15 cellular contexts compared by ENCODE assay signal in genomic region chr2:201872576-201872975, GRCh38.
"Had no signal": no experiment of that assay in that cellular context is flagged by ENCODE, and none has a peak within 500 bp of the region (broad histone marks: within the 10 kb centered on the region; RNA-seq: fewer than 3 reads in every experiment).

No MANE protein-coding gene starts in this region.

- H3K9me3 ChIP-seq: ascending aorta, right lobe of liver, SJCRH30, spleen had no signal

- H3K27ac ChIP-seq: ascending aorta, parathyroid adenoma, right lobe of liver, SJCRH30, spleen had no signal

- H3K36me3 ChIP-seq: ascending aorta, right lobe of liver, SJCRH30, spleen had no signal

- H3K27me3 ChIP-seq: ascending aorta, right lobe of liver, SJCRH30 had no signal

- H2AFZ ChIP-seq: parathyroid adenoma had no signal

- H3K9ac ChIP-seq: parathyroid adenoma had no signal

- ATAC-seq: activated CD4-positive, alpha-beta T cell treated with anti-CD3 and anti-CD28 coated beads for 36 hours; activated CD8-positive, alpha-beta T cell treated with anti-CD3 and anti-CD28 coated beads for 36 hours; left colon; right lobe of liver; stimulated activated naive B cell treated with anti-CD40 and anti-IgM and Interleukin-4, amounts not matched to agents 10 μg/mL and 1 μg/mL and 100 μg/mL, for 72 hours had no signal

- H3K4me1 ChIP-seq: ascending aorta, parathyroid adenoma, right lobe of liver, SJCRH30, spleen had no signal

- DNase-seq: activated CD4-positive, alpha-beta T cell treated with anti-CD3 and anti-CD28 coated beads for 36 hours; activated CD8-positive, alpha-beta memory T cell treated with anti-CD3 and anti-CD28 coated beads, Interleukin-2, amount 50 U/mL, for 4 hours; activated CD8-positive, alpha-beta T cell treated with anti-CD3 and anti-CD28 coated beads for 36 hours; central memory CD4-positive, alpha-beta T cell; glutamatergic neuron; immature natural killer cell; left colon; right lobe of liver; SJCRH30; spleen; stimulated activated CD4-positive, alpha-beta T cell treated with anti-CD3 and anti-CD28 coated beads, Interleukin-1b, Interleukin-23, amount 100 ng/mL, for 48 hours; stimulated activated naive B cell treated with anti-CD40 and anti-IgM and Interleukin-4, amounts not matched to agents 10 μg/mL and 1 μg/mL and 100 μg/mL, for 72 hours; SW 1271 had no signal

- H3K4me3 ChIP-seq: ascending aorta, right lobe of liver, SJCRH30, spleen had no signal
